ENCODE assay signal across 16 cellular contexts in genomic region chr3:59809016-59809415, GRCh38.
A peak's percentile ranks its signal among the peaks of the same experiment; 100 is the strongest.
DNase-seq lines count a peak whose midpoint lies in the region; ATAC-seq, FAIRE-seq and TF ChIP-seq lines count a peak whose summit lies in the region.
"Had no signal": no experiment of that assay in that cellular context is flagged by ENCODE, and none has a peak within 500 bp of the region (broad histone marks: within the 10 kb centered on the region; RNA-seq: fewer than 3 reads in every experiment).

No MANE protein-coding gene starts in this region.

- peaks cover 4% of the 10 kb centered on the region for H3K36me3 Mint-ChIP-seq in astrocyte (ENCODE audit: low read depth, unreplicated experiment)

- 55% methylated on average over 4 of the region's 4 CpGs for WGBS in A549 (ENCODE audit: missing lambda C conversion rate)

- H3K4me1 ChIP-seq in A549 (no peaks in the 10 kb centered on the region), astrocyte (ENCODE audit: insufficient read depth, low read length) (peaks cover 30% of the 10 kb centered on the region), keratinocyte (ENCODE audit: control insufficient read depth, extremely low read depth, insufficient read depth, low read length) (no peaks in the 10 kb centered on the region)
- H3K4me1 ChIP-seq: upper lobe of left lung had no signal

- no peak for FAIRE-seq in A549 (lab: Jason Lieb, UNC)
- peak; percentile 64 for FAIRE-seq in astrocyte (lab: Jason Lieb, UNC)
- no peak for FAIRE-seq in keratinocyte (lab: Jason Lieb, UNC)
- no peak for FAIRE-seq in GM12892 (lab: Jason Lieb, UNC)
- FAIRE-seq: frontal cortex, GM12878, islet of Langerhans had no signal

- H3K79me2 ChIP-seq in astrocyte (ENCODE audit: insufficient read depth, low read length) (no peaks in the 10 kb centered on the region), keratinocyte (ENCODE audit: control insufficient read depth, insufficient read depth, low read length) (no peaks in the 10 kb centered on the region)

- H3K4me3 ChIP-seq in A549 (no peak overlapping the region), astrocyte (ENCODE audit: insufficient read depth, low read depth, low read length) (no peak overlapping the region), keratinocyte (ENCODE audit: control insufficient read depth in 2 of 3, extremely low read depth in 1 of 3, insufficient read depth in 2 of 3, low read depth in 1 of 3, low read length in 3 of 3) (no peak overlapping the region)
- H3K4me3 ChIP-seq: GM12878, upper lobe of left lung had no signal

- H3K9ac ChIP-seq in astrocyte (ENCODE audit: low read length) (no peak overlapping the region), keratinocyte (ENCODE audit: control insufficient read depth, extremely low read depth, insufficient read depth, low read length) (no peak overlapping the region)

- TF ChIP-seq RAD21 in A549 (conservative IDR thresholded peaks at IDR 0.05 in 1 of 2, IDR thresholded peaks at IDR 0.05 in 1 of 2), result no peak

- TF ChIP-seq CTCF in A549 (IDR thresholded peaks at IDR 0.05) (no peak), astrocyte (IDR thresholded peaks at IDR 0.05; ENCODE audit: insufficient read depth, low read depth, low read length) (no peak), keratinocyte (optimal IDR thresholded peaks at IDR 0.05 in 1 of 3, IDR thresholded peaks at IDR 0.05 in 1 of 3, conservative IDR thresholded peaks at IDR 0.05 in 1 of 3; ENCODE audit: extremely low read depth in 1 of 3, insufficient read depth in 2 of 3, low read length in 3 of 3) (no peak)

- H3K4me3 Mint-ChIP-seq in astrocyte (ENCODE audit: unreplicated experiment), result no peak overlapping the region
- H3K4me3 Mint-ChIP-seq: activated naive CD8-positive, alpha-beta T cell; dendritic cell treated with granulocyte-macrophage colony-stimulating factor and Interleukin-4, amounts not matched to agents 40 ng/mL and 50 ng/mL, for 4 days had no signal

- no peaks in the 10 kb centered on the region for H3K27me3 Mint-ChIP-seq in astrocyte (ENCODE audit: low read depth, unreplicated experiment)
- H3K27me3 Mint-ChIP-seq: activated naive CD8-positive, alpha-beta T cell had no signal

- POLR2A ChIA-PET in A549 (lab: Yijun Ruan, JAX), result no interaction called here

- no peaks in the 10 kb centered on the region for H3K9me3 ChIP-seq in A549
- H3K9me3 ChIP-seq in astrocyte (ENCODE audit: insufficient read depth, low read depth, low read length), result no peaks in the 10 kb centered on the region
- no peaks in the 10 kb centered on the region for H3K9me3 ChIP-seq in keratinocyte (ENCODE audit: control insufficient read depth, low read depth, low read length)
- H3K9me3 ChIP-seq: upper lobe of left lung had no signal

- no peaks in the 10 kb centered on the region for H3K36me3 ChIP-seq in astrocyte (ENCODE audit: insufficient read depth, low read length)
- H3K36me3 ChIP-seq in keratinocyte (ENCODE audit: control insufficient read depth in 2 of 2, extremely low read depth in 1 of 2, insufficient read depth in 2 of 2, low read length in 2 of 2), result no peaks in the 10 kb centered on the region
- H3K36me3 ChIP-seq: upper lobe of left lung had no signal

- H4K20me1 ChIP-seq in astrocyte (ENCODE audit: insufficient read depth, low read length) (no peaks in the 10 kb centered on the region), keratinocyte (ENCODE audit: control insufficient read depth, extremely low read depth, insufficient read depth, low read length) (no peaks in the 10 kb centered on the region)

- TF ChIP-seq POLR2A in A549 (IDR thresholded peaks at IDR 0.05; ENCODE audit: low read length) (no peak), GM12892 (IDR thresholded peaks at IDR 0.05; ENCODE audit: low read depth, low read length) (no peak)

- H3K4me2 ChIP-seq in A549 (no peak overlapping the region), astrocyte (ENCODE audit: low read length) (no peak overlapping the region), keratinocyte (ENCODE audit: control insufficient read depth, extremely low read depth, insufficient read depth, low read depth, low read length) (no peak overlapping the region)

- peaks cover 5% of the 10 kb centered on the region for H3K4me1 Mint-ChIP-seq in astrocyte (ENCODE audit: low read depth, unreplicated experiment)

- H3K27ac ChIP-seq in A549 (peak overlapping the region in 1 of 2 experiments; percentile 72; a peak in 1 of 6 replicates), astrocyte (ENCODE audit: low read depth, low read length) (peak overlapping the region; percentile 22), keratinocyte (ENCODE audit: control insufficient read depth, insufficient read depth, low read length) (no peak overlapping the region)
- H3K27ac ChIP-seq: upper lobe of left lung had no signal

- dilution Hi-C loops in keratinocyte (cut with MboI; ENCODE audit: extremely low pct_ligation_motif_present, low sequenced_read_pairs), result no loop called here

- no peaks in the 10 kb centered on the region for H3K9me1 ChIP-seq in keratinocyte (ENCODE audit: control insufficient read depth, extremely low read depth, insufficient read depth, low read length)

- CTCF ChIA-PET in A549 (lab: Yijun Ruan, JAX), result interaction anchor here (0.7 to 6.5 kb wide), 11 partner anchors 9 to 239 kb away, joined by 3 to 77 read pairs (median 4); no protein-coding TSS in a partner anchor

- ATAC-seq in A549, result no peak
- ATAC-seq in HG02840 (IDR thresholded peaks at IDR 0.05; ENCODE audit: low FRiP score, unreplicated experiment), result no peak
- ATAC-seq in GM19452 (IDR thresholded peaks at IDR 0.05; ENCODE audit: unreplicated experiment), result no peak

- peak in 1 of 2 experiments; percentile 5 for DNase-seq in A549 (ENCODE audit: low read depth in 1 of 2, low spot score in 1 of 2)
- peak; percentile 39 for DNase-seq in HS-5 (ENCODE audit: low read depth)
- DNase-seq in astrocyte (ENCODE audit: low read depth), result peak; percentile 80
- DNase-seq in keratinocyte (ENCODE audit: low read depth, low spot score), result no peak
- no peak for DNase-seq in amygdala (lab: John Stamatoyannopoulos, UW)
- no peak for DNase-seq in GM12892 (ENCODE audit: insufficient read length)
- DNase-seq: GOT3, NCI-H526 treated with DMSO at 0.1 percent for 48 hours, upper lobe of left lung had no signal

- TF ChIP-seq EP300 in A549 (IDR thresholded peaks at IDR 0.05), result no peak

- H2AFZ ChIP-seq in astrocyte (ENCODE audit: low read depth, low read length) (peak overlapping the region; percentile 70), keratinocyte (ENCODE audit: control insufficient read depth, low read length) (peak overlapping the region; percentile 95)

- no peaks in the 10 kb centered on the region for H3K27me3 ChIP-seq in astrocyte (ENCODE audit: insufficient read depth, low read length)
- no peaks in the 10 kb centered on the region for H3K27me3 ChIP-seq in keratinocyte (ENCODE audit: control insufficient read depth, extremely low read depth, insufficient read depth, low read length)
- H3K27me3 ChIP-seq: upper lobe of left lung had no signal

- peak overlapping the region; percentile 54 for H3K27ac Mint-ChIP-seq in astrocyte (ENCODE audit: unreplicated experiment)
- H3K27ac Mint-ChIP-seq: activated naive CD8-positive, alpha-beta T cell; dendritic cell treated with granulocyte-macrophage colony-stimulating factor and Interleukin-4, amounts not matched to agents 40 ng/mL and 50 ng/mL, for 4 days had no signal

- peaks cover 5% of the 10 kb centered on the region for H3K9me3 Mint-ChIP-seq in astrocyte (ENCODE audit: unreplicated experiment)
- H3K9me3 Mint-ChIP-seq: dendritic cell treated with granulocyte-macrophage colony-stimulating factor and Interleukin-4, amounts not matched to agents 40 ng/mL and 50 ng/mL, for 4 days had no signal

TF ChIP-seq in A549, 52 proteins besides CTCF, POLR2A, EP300 and RAD21:
- TF ChIP-seq MAFK (IDR thresholded peaks at IDR 0.05; ENCODE audit: partially characterized antibody), result peak; percentile 18
- TF ChIP-seq CBX8 (IDR thresholded peaks at IDR 0.05), result no peak
- TF ChIP-seq CBX2 (IDR thresholded peaks at IDR 0.05; ENCODE audit: borderline replicate concordance, low read depth), result no peak

Comparison
In these comparisons a context has a peak if more than half of its experiments do, and no peak if none do; other contexts are left out.
1. DNase-seq: peak in HS-5 (single experiment) and astrocyte (single experiment); none in keratinocyte (single experiment), amygdala (0 of 56) and GM12892 (single experiment).